ENCODE assay signal across 18 cellular contexts in genomic region chr2:8525236-8525581, GRCh38.
DNase-seq lines count a peak whose midpoint lies in the region; ATAC-seq, FAIRE-seq and TF ChIP-seq lines count a peak whose summit lies in the region.
"Had no signal": no experiment of that assay in that cellular context is flagged by ENCODE, and none has a peak within 500 bp of the region (broad histone marks: within the 10 kb centered on the region; RNA-seq: fewer than 3 reads in every experiment).

No MANE protein-coding gene starts in this region.

- H3K4me2 ChIP-seq in HepG2 (ENCODE audit: low read depth, low read length) = peak overlapping the region; percentile 94

- H3K27me3 Mint-ChIP-seq in nephron (ENCODE audit: low read depth) = peaks cover 19% of the 10 kb centered on the region
- H3K27me3 Mint-ChIP-seq: activated CD8-positive, alpha-beta memory T cell treated with anti-CD3 and anti-CD28 coated beads, Interleukin-2, amount 10 ng/mL, durations not matched to agents 7 days and 5 days; activated naive CD8-positive, alpha-beta T cell treated with anti-CD3 and anti-CD28 coated beads, Interleukin-2, amount 10 ng/mL, durations not matched to agents 7 days and 5 days; CD4-positive, alpha-beta T cell had no signal

- no peak overlapping the region for H2AFZ ChIP-seq in HepG2 (ENCODE audit: low read length)

- CTCF ChIA-PET in HepG2 (lab: Yijun Ruan, JAX; ENCODE audit: low intra/inter-chr PET ratio, low total read pairs) = interaction anchor here (1.5 to 2.7 kb wide), 2 partner anchors 158 to 161 kb away, joined by 4 to 56 read pairs; no protein-coding TSS in a partner anchor

- in situ Hi-C loops in HepG2 (cut with HindIII; ENCODE audit: extremely low pct_ligation_motif_present, low pct_unique_long_range_greater_than_20kb) = loop anchor here (5.0 kb wide), 1 partner anchor 162 kb away; no protein-coding TSS in a partner anchor

- WGBS in HepG2 (ENCODE audit: low lambda C conversion rate) = 19% methylated on average over 7 of the region's 7 CpGs
- WGBS in right lobe of liver (ENCODE audit: insufficient coverage, low coverage, low lambda C conversion rate, missing lambda C conversion rate) = 30% methylated on average over 3 of the region's 7 CpGs

- DNase-seq in HepG2 (ENCODE audit: low spot score) (no peak), right lobe of liver (no peak), NCI-H510A (lab: John Stamatoyannopoulos, UW) (no peak), KG1 (lab: John Stamatoyannopoulos, UW) (no peak)
- DNase-seq in effector CD4-positive, alpha-beta T cell = no peak
- DNase-seq: activated CD8-positive, alpha-beta memory T cell treated with anti-CD3 and anti-CD28 coated beads, Interleukin-2, amount 10 ng/mL, durations not matched to agents 7 days and 5 days; activated naive CD8-positive, alpha-beta T cell treated with anti-CD3 and anti-CD28 coated beads, Interleukin-2, amount 10 ng/mL, durations not matched to agents 7 days and 5 days; CD4-positive, alpha-beta T cell; glutamatergic neuron had no signal

- H4K20me1 ChIP-seq in HepG2 (ENCODE audit: insufficient read depth, low read length) = no peaks in the 10 kb centered on the region

- H3K79me2 ChIP-seq in HepG2 (ENCODE audit: insufficient read depth, low read length) = no peaks in the 10 kb centered on the region

- H3K36me3 Mint-ChIP-seq in nephron (ENCODE audit: low read depth) = no peaks in the 10 kb centered on the region

- no peak for TF ChIP-seq RAD21 in HepG2 (CRISPR knock-in tag; IDR thresholded peaks at IDR 0.05)

- H3K36me3 ChIP-seq in HepG2 (replicated peaks in 1 of 2; ENCODE audit: control insufficient read depth in 1 of 2, insufficient read depth in 2 of 2, low read length in 2 of 2) (no peaks in the 10 kb centered on the region), right lobe of liver (no peaks in the 10 kb centered on the region)
- H3K36me3 ChIP-seq: left ventricle myocardium inferior, vagina had no signal

- no peak overlapping the region for H3K9ac ChIP-seq in HepG2 (ENCODE audit: insufficient read depth, low read depth, low read length)

- H3K9me3 Mint-ChIP-seq in nephron = no peaks in the 10 kb centered on the region
- H3K9me3 Mint-ChIP-seq: CD4-positive, alpha-beta T cell had no signal

- no peak overlapping the region for H3K27ac ChIP-seq in HepG2 (ENCODE audit: extremely low read length, insufficient read depth, low read length)
- no peak overlapping the region for H3K27ac ChIP-seq in right lobe of liver
- peak overlapping the region; percentile 98 for H3K27ac ChIP-seq in VCaP
- H3K27ac ChIP-seq: SK-N-MC, vagina had no signal

- intact Hi-C loops in HepG2 (cut with micrococcal nuclease; ENCODE audit: unreplicated experiment) (loop anchor here (1.0 kb wide), 5 partner anchors 49 to 1098 kb away; no protein-coding TSS in a partner anchor), right lobe of liver (cut with DNase I) (no loop called here)

- TF ChIP-seq CTCF in HepG2 (CRISPR knock-in tag; IDR thresholded peaks at IDR 0.05) = no peak
- no peak for TF ChIP-seq CTCF in right lobe of liver (IDR thresholded peaks at IDR 0.05)
- TF ChIP-seq CTCF in VCaP (conservative IDR thresholded peaks at IDR 0.05) = no peak
- no peak for TF ChIP-seq CTCF in nephron (IDR thresholded peaks at IDR 0.05; ENCODE audit: unreplicated experiment in 3 of 3)

- peak overlapping the region in 2 of 3 experiments; percentile 69 to 87 for H3K27ac Mint-ChIP-seq in nephron
- H3K27ac Mint-ChIP-seq: CD4-positive, alpha-beta T cell; T-helper 2 cell treated with Interferon-gamma antibody and Interleukin-4, amounts not matched to agents 5 μg/mL and 100 μg/mL, for 36 hours had no signal

- peaks cover 5 to 39% of the 10 kb centered on the region in 2 experiments; a peak in 4 of 5 replicates for H3K27me3 ChIP-seq in HepG2 (ENCODE audit: control insufficient read depth in 1 of 2, insufficient read depth in 2 of 2, low read length in 2 of 2)
- H3K27me3 ChIP-seq in right lobe of liver = no peaks in the 10 kb centered on the region
- H3K27me3 ChIP-seq: vagina had no signal

- H3K9me3 ChIP-seq in HepG2 (ENCODE audit: low read length) = no peaks in the 10 kb centered on the region
- H3K9me3 ChIP-seq in right lobe of liver = no peaks in the 10 kb centered on the region
- H3K9me3 ChIP-seq: left ventricle myocardium inferior, mucosa of descending colon, vagina had no signal

- TF ChIP-seq POLR2A in HepG2 (IDR thresholded peaks at IDR 0.05; ENCODE audit: insufficient read depth in 1 of 2, low read depth in 2 of 2, low read length in 2 of 2) (no peak), right lobe of liver (IDR thresholded peaks at IDR 0.05) (no peak)

- FAIRE-seq in HepG2 (lab: Jason Lieb, UNC) = no peak
- FAIRE-seq: endometrium had no signal

- peaks cover 38% of the 10 kb centered on the region for H3K4me1 ChIP-seq in HepG2 (ENCODE audit: insufficient read depth, low read length)
- peaks cover 0 to 15% (median 7%) of the 10 kb centered on the region in 4 donors for H3K4me1 ChIP-seq in right lobe of liver

- peaks cover 10% of the 10 kb centered on the region for H3K4me1 Mint-ChIP-seq in nephron

- POLR2A ChIA-PET in HepG2 (lab: Yijun Ruan, JAX) = interaction anchor here (0.9 to 3.0 kb wide), 10 partner anchors 10 to 163 kb away, joined by 3 to 81 read pairs (median 4); partner anchors contain the start of gene ID2

- TF ChIP-seq EP300 in HepG2 (IDR thresholded peaks at IDR 0.05; ENCODE audit: low read depth in 2 of 2, low read length in 2 of 2) = no peak
- no peak for TF ChIP-seq EP300 in HepG2 (CRISPR knock-in tag; IDR thresholded peaks at IDR 0.05; ENCODE audit: borderline replicate concordance)

- H3K4me3 Mint-ChIP-seq in nephron = no peak overlapping the region
- H3K4me3 Mint-ChIP-seq: activated CD8-positive, alpha-beta memory T cell treated with anti-CD3 and anti-CD28 coated beads, Interleukin-2, amount 10 ng/mL, durations not matched to agents 7 days and 5 days; activated naive CD8-positive, alpha-beta T cell treated with anti-CD3 and anti-CD28 coated beads, Interleukin-2, amount 10 ng/mL, durations not matched to agents 7 days and 5 days; CD4-positive, alpha-beta T cell; T-helper 2 cell treated with Interferon-gamma antibody and Interleukin-4, amounts not matched to agents 5 μg/mL and 100 μg/mL, for 36 hours had no signal

- ATAC-seq in HepG2 (peak; percentile 54), right lobe of liver (no peak), HG03139 (IDR thresholded peaks at IDR 0.05; ENCODE audit: unreplicated experiment) (no peak)
- ATAC-seq: activated CD8-positive, alpha-beta memory T cell treated with anti-CD3 and anti-CD28 coated beads, Interleukin-2, amount 10 ng/mL, durations not matched to agents 7 days and 5 days had no signal

- no peak overlapping the region for H3K4me3 ChIP-seq in HepG2 (replicated peaks in 1 of 3; ENCODE audit: insufficient read depth in 1 of 3, low read depth in 2 of 3, low read length in 3 of 3)
- H3K4me3 ChIP-seq in right lobe of liver = no peak overlapping the region
- H3K4me3 ChIP-seq: left ventricle myocardium inferior, mucosa of descending colon, SK-N-MC, vagina had no signal

- no TSS peak for BruUV-seq in HepG2 (replicated peaks; lab: Mats Ljungman, UMichigan)

TF ChIP-seq in HepG2, 621 proteins besides CTCF, POLR2A, EP300 and RAD21 (continues in another document):
- TF ChIP-seq NRL (CRISPR knock-in tag; IDR thresholded peaks at IDR 0.05; ENCODE audit: borderline replicate concordance) (no peak), SMYD3 (CRISPR knock-in tag; IDR thresholded peaks at IDR 0.05) (0 out of 2 replicates have a peak, but pooled peaks have one; percentile 76), KDM1A (CRISPR knock-in tag; IDR thresholded peaks at IDR 0.05) (no peak), ZNF660 (CRISPR knock-in tag; IDR thresholded peaks at IDR 0.05; ENCODE audit: borderline replicate concordance, low read depth) (0 out of 2 replicates have a peak, but pooled peaks have one; percentile 9), ZNF616 (CRISPR knock-in tag; IDR thresholded peaks at IDR 0.05; ENCODE audit: low read depth) (no peak)
